Comparison of ENCODE assay signal across 15 cellular contexts in genomic region chr22:27213766-27214581, GRCh38.
A peak's percentile ranks its signal among the peaks of the same experiment; 100 is the strongest.
DNase-seq lines count a peak whose midpoint lies in the region; ATAC-seq, FAIRE-seq and TF ChIP-seq lines count a peak whose summit lies in the region.
"Had no signal": no experiment of that assay in that cellular context is flagged by ENCODE, and none has a peak within 500 bp of the region (broad histone marks: within the 10 kb centered on the region; RNA-seq: fewer than 3 reads in every experiment).

No MANE protein-coding gene starts in this region.

- no peak for ATAC-seq in HG03135 (IDR thresholded peaks at IDR 0.05; ENCODE audit: unreplicated experiment)
- no peak for ATAC-seq in HG03354 (IDR thresholded peaks at IDR 0.05; ENCODE audit: poor library complexity, severe bottlenecking, unreplicated experiment)

- H3K4me1 ChIP-seq in left ventricle myocardium inferior (peaks cover 30% of the 10 kb centered on the region), ovary (ENCODE audit: insufficient read depth) (peaks cover 28% of the 10 kb centered on the region)

- no peaks in the 10 kb centered on the region for H3K36me3 ChIP-seq in left ventricle myocardium inferior
- no peaks in the 10 kb centered on the region for H3K36me3 ChIP-seq in ovary
- H3K36me3 ChIP-seq: neutrophil, SJCRH30 had no signal

- H3K27me3 ChIP-seq in left ventricle myocardium inferior (ENCODE audit: low read depth), result peaks cover 91% of the 10 kb centered on the region
- no peaks in the 10 kb centered on the region for H3K27me3 ChIP-seq in ovary
- H3K27me3 ChIP-seq: SJCRH30 had no signal

- TF ChIP-seq CTCF in left ventricle myocardium inferior (IDR thresholded peaks at IDR 0.05; ENCODE audit: borderline replicate concordance), result no peak
- TF ChIP-seq CTCF in ovary (IDR thresholded peaks at IDR 0.05), result no peak

- peak; percentile 91 for DNase-seq in brain pericyte (ENCODE audit: low read depth, low spot score)
- DNase-seq in left ventricle myocardium inferior, result peak; percentile 77
- DNase-seq in ovary, result peak; percentile 75 to 87 (median 82)
- DNase-seq in urothelium cell line (ENCODE audit: low spot score), result no peak
- DNase-seq in NK-92 (lab: John Stamatoyannopoulos, UW; ENCODE audit: unreplicated experiment), result no peak
- no peak for DNase-seq in middle frontal gyrus (ENCODE audit: extremely low spot score, low spot score)
- DNase-seq: activated CD8-positive, alpha-beta memory T cell treated with anti-CD3 and anti-CD28 coated beads, Interleukin-2, amount 50 U/mL, for 4 hours; HCEC 1CT; NCI-H1105 treated with DMSO at 0.1 percent for 48 hours; NCI-H748 treated with DMSO at 0.1 percent for 48 hours; SJCRH30; stimulated activated naive CD4-positive, alpha-beta T cell treated with Interleukin-2 at 50 U/mL for 16 hours had no signal

- intact Hi-C loops in left ventricle myocardium inferior (cut with micrococcal nuclease), result no loop called here
- intact Hi-C loops in ovary (cut with DNase I), result loop anchor here in 1 of 4 donors (5.0 kb wide), 1 partner anchor 107 kb away; no protein-coding TSS in a partner anchor

- H3K9me3 ChIP-seq in left ventricle myocardium inferior (replicated peaks) (no peaks in the 10 kb centered on the region), ovary (no peaks in the 10 kb centered on the region)
- H3K9me3 ChIP-seq: neutrophil, SJCRH30 had no signal

- peak; percentile 37 for FAIRE-seq in urothelium cell line (lab: Jason Lieb, UNC)

- no peak overlapping the region for H3K4me3 ChIP-seq in left ventricle myocardium inferior
- no peak overlapping the region for H3K4me3 ChIP-seq in ovary
- H3K4me3 ChIP-seq: SJCRH30 had no signal

- 42 to 46% (median 42%) methylated on average over 17 of the region's 17 CpGs for WGBS in ovary, 3 donors

- peak overlapping the region; percentile 77 for H3K27ac ChIP-seq in left ventricle myocardium inferior (replicated peaks)
- H3K27ac ChIP-seq in ovary, result peak overlapping the region; percentile 78 to 96
- H3K27ac ChIP-seq: neutrophil, SJCRH30 had no signal

- peak; percentile 57 for TF ChIP-seq EP300 in ovary (IDR thresholded peaks at IDR 0.05)

- no peak for TF ChIP-seq POLR2A in ovary (IDR thresholded peaks at IDR 0.05)

Comparison
In these comparisons a context has a peak if more than half of its experiments do, and no peak if none do; other contexts are left out.
1. DNase-seq: peak in brain pericyte (single experiment), left ventricle myocardium inferior (single experiment) and ovary (5 of 5); none in urothelium cell line (single experiment), NK-92 (single experiment) and middle frontal gyrus (single experiment).